22 cellular contexts compared by ENCODE assay signal in the genomic region with DNA sequence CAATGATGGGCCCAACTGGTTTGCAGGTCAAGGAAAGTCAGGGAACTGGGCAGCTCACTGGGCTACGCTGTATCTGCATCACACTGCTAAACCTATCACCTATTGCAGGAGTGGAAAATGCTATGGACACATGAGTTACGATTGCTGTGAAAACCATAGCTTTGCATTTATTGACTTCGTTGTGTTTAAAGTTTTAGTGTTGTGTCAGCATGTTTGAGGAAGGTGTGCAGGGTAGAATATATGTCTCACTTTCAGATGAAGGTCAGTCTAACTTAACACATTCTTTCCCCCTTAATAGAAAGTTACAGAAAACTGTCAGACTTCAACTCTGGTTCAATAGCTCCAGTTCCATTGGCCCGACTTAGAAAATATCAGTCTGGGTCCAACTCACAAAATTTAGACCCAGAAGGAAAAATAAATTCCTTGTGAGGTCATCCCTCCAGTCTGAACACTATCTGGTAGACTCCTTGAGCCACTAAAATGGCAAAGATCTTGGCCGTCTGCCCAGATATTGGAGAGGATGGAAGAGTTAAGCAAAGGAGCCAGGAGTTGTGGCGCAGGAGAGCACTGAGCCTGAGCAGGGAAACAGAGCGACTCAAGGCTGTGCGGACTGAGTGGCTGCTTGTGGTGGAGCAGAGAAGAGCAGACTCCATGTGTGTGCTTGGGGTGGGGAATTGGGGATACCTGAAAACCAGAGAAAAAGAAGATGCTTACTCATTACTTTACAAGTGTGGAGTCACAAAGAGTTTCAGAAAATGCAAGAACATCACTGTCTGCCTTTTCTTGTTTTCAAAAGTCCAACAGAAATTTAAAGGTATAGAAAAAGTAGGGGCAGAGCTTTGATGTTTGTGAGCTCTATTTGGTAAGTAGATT.
DNase-seq lines count a peak whose midpoint lies in the region; ATAC-seq lines count a peak whose summit lies in the region.
"Had no signal": no experiment of that assay in that cellular context is flagged by ENCODE, and none has a peak within 500 bp of the region (broad histone marks: within the 10 kb centered on the region; RNA-seq: fewer than 3 reads in every experiment).

No MANE protein-coding gene starts in this region.

- H3K27me3 Mint-ChIP-seq in stimulated activated naive B cell treated with anti-CD40 and anti-IgM and Interleukin-4, amounts not matched to agents 10 μg/mL and 1 μg/mL and 100 μg/mL, for 72 hours: peaks cover 0 to 4% of the 10 kb centered on the region in 2 donors

- H4K8ac ChIP-seq in trophoblast cell (ENCODE audit: low read depth, low read length): no peak overlapping the region

- H2BK5ac ChIP-seq in trophoblast cell (ENCODE audit: low read depth, low read length, poor library complexity): no peak overlapping the region

- no peak overlapping the region for H3K14ac ChIP-seq in trophoblast cell (ENCODE audit: low read length)

- no peak overlapping the region for H3K4me3 Mint-ChIP-seq in stimulated activated naive B cell treated with anti-CD40 and anti-IgM and Interleukin-4, amounts not matched to agents 10 μg/mL and 1 μg/mL and 100 μg/mL, for 72 hours
- H3K4me3 Mint-ChIP-seq: CD8-positive, alpha-beta T cell; H9; IgD-negative memory B cell had no signal

- no peaks in the 10 kb centered on the region for H3K27me3 ChIP-seq in trophoblast cell (ENCODE audit: insufficient read depth, low read length)
- H3K27me3 ChIP-seq: SJSA1 had no signal

- H3K9ac ChIP-seq in trophoblast cell (ENCODE audit: low read length): no peak overlapping the region

- H3K36me3 Mint-ChIP-seq in stimulated activated naive B cell treated with anti-CD40 and anti-IgM and Interleukin-4, amounts not matched to agents 10 μg/mL and 1 μg/mL and 100 μg/mL, for 72 hours: no peaks in the 10 kb centered on the region
- H3K36me3 Mint-ChIP-seq: CD8-positive, alpha-beta T cell; IgD-negative memory B cell had no signal

- no peak overlapping the region for H3K27ac Mint-ChIP-seq in stimulated activated naive B cell treated with anti-CD40 and anti-IgM and Interleukin-4, amounts not matched to agents 10 μg/mL and 1 μg/mL and 100 μg/mL, for 72 hours
- H3K27ac Mint-ChIP-seq: CD8-positive, alpha-beta T cell; H9; IgD-negative memory B cell had no signal

- no peak overlapping the region for H2BK120ac ChIP-seq in trophoblast cell (ENCODE audit: insufficient read depth, low read length, poor library complexity)

- H3K18ac ChIP-seq in trophoblast cell (ENCODE audit: low read length): no peak overlapping the region

- WGBS in trophoblast cell (ENCODE audit: extremely low coverage, insufficient coverage, insufficient read length): no CpG with 5 or more reads among the region's 8 CpGs

- H3K9me3 ChIP-seq in trophoblast cell (ENCODE audit: insufficient read depth, low read depth, low read length): no peaks in the 10 kb centered on the region
- H3K9me3 ChIP-seq: SJSA1 had no signal

- H2AK5ac ChIP-seq in trophoblast cell (ENCODE audit: low read length): no peak overlapping the region

- H3K79me2 ChIP-seq in trophoblast cell (ENCODE audit: control insufficient read depth, insufficient read depth, low read length, poor library complexity): no peaks in the 10 kb centered on the region

- H3K4me2 ChIP-seq in trophoblast cell (ENCODE audit: low read length): no peak overlapping the region

- DNase-seq in DMS 273 (lab: John Stamatoyannopoulos, UW; ENCODE audit: unreplicated experiment): peak; percentile 7
- DNase-seq in DMS 273 treated with DMSO at 0.1 percent for 48 hours (lab: John Stamatoyannopoulos, UW): no peak
- peak; percentile 14 for DNase-seq in H4 (ENCODE audit: low spot score)
- DNase-seq in NCI-H69 (lab: John Stamatoyannopoulos, UW): peak; percentile 4
- DNase-seq in trophoblast cell: no peak
- no peak for DNase-seq in stimulated activated naive B cell treated with anti-CD40 and anti-IgM and Interleukin-4, amounts not matched to agents 10 μg/mL and 1 μg/mL and 100 μg/mL, for 72 hours
- no peak for DNase-seq in NCI-H1930 (lab: John Stamatoyannopoulos, UW)
- DNase-seq: AML-193; C1 segment of cervical spinal cord; CD8-positive, alpha-beta T cell; H9; Karpas-422; NCI-H1694 treated with DMSO at 0.1 percent for 48 hours; NCI-H2107; NCI-H345; NCI-H524; NCI-H82; OCI-M1 had no signal

- no peak overlapping the region for H3K4ac ChIP-seq in trophoblast cell (ENCODE audit: low read depth, low read length)

- H3K36me3 ChIP-seq in trophoblast cell (ENCODE audit: control insufficient read depth in 1 of 2, insufficient read depth in 2 of 2, low read length in 2 of 2): no peaks in the 10 kb centered on the region
- H3K36me3 ChIP-seq: SJSA1 had no signal

- no peak overlapping the region for H4K12ac ChIP-seq in trophoblast cell (ENCODE audit: low read depth, low read length)

- H2AFZ ChIP-seq in trophoblast cell (ENCODE audit: insufficient read depth, low read length, poor library complexity): no peak overlapping the region

- peaks cover 0 to 2% of the 10 kb centered on the region in 2 donors for H3K9me3 Mint-ChIP-seq in stimulated activated naive B cell treated with anti-CD40 and anti-IgM and Interleukin-4, amounts not matched to agents 10 μg/mL and 1 μg/mL and 100 μg/mL, for 72 hours
- H3K9me3 Mint-ChIP-seq: CD8-positive, alpha-beta T cell; H9 had no signal

- H3K4me3 ChIP-seq in trophoblast cell (ENCODE audit: low read depth, low read length): peak overlapping the region; percentile 11
- H3K4me3 ChIP-seq: SJSA1 had no signal

- no peak for ATAC-seq in stimulated activated naive B cell treated with anti-CD40 and anti-IgM and Interleukin-4, amounts not matched to agents 10 μg/mL and 1 μg/mL and 100 μg/mL, for 72 hours (replicated peaks)
- ATAC-seq in HG02852 (IDR thresholded peaks at IDR 0.05; ENCODE audit: unreplicated experiment): no peak
- ATAC-seq: CD8-positive, alpha-beta T cell had no signal

- no peak overlapping the region for H3K27ac ChIP-seq in trophoblast cell (ENCODE audit: low read depth, low read length)
- H3K27ac ChIP-seq: 22Rv1, SJSA1 had no signal

- no peak overlapping the region for H4K91ac ChIP-seq in trophoblast cell (ENCODE audit: low read depth, low read length)

- no peaks in the 10 kb centered on the region for H3K4me1 ChIP-seq in trophoblast cell (ENCODE audit: control insufficient read depth in 1 of 2, insufficient read depth in 2 of 2, low read length in 2 of 2)
- H3K4me1 ChIP-seq: SJSA1 had no signal

- H3K4me1 Mint-ChIP-seq in stimulated activated naive B cell treated with anti-CD40 and anti-IgM and Interleukin-4, amounts not matched to agents 10 μg/mL and 1 μg/mL and 100 μg/mL, for 72 hours: peaks cover 5 to 7% of the 10 kb centered on the region in 2 donors
- H3K4me1 Mint-ChIP-seq: H9 had no signal

- peak overlapping the region; percentile 85 for H3K23ac ChIP-seq in trophoblast cell (ENCODE audit: low read length)

- no peak overlapping the region for H2BK12ac ChIP-seq in trophoblast cell (ENCODE audit: low read length)

- no peaks in the 10 kb centered on the region for H3K79me1 ChIP-seq in trophoblast cell (ENCODE audit: low read length)

Comparison
In these comparisons a context has a peak if more than half of its experiments do, and no peak if none do; other contexts are left out.
1. DNase-seq: peak in DMS 273 (single experiment), H4 (single experiment) and NCI-H69 (single experiment); none in DMS 273 treated with DMSO at 0.1 percent for 48 hours (single experiment), trophoblast cell (0 of 2), stimulated activated naive B cell treated with anti-CD40 and anti-IgM and Interleukin-4, amounts not matched to agents 10 μg/mL and 1 μg/mL and 100 μg/mL, for 72 hours (single experiment) and NCI-H1930 (0 of 2).